8 cellular contexts compared by ENCODE assay signal in genomic region chr20:63627129-63627699, GRCh38. TPM values are rescaled to one million over a fixed set of nuclear protein-coding genes. Genes with fewer than 3 reads are reported as not detected.
DNase-seq lines count a peak whose midpoint lies in the region; TF ChIP-seq lines count a peak whose summit lies in the region.

No MANE protein-coding gene starts in this region.

- H3F3A ChIP-seq in Loucy (ENCODE audit: low read depth), result peaks cover 4% of the 10 kb centered on the region; the same call in 1 of the 2 replicates

- no CpG with 5 or more reads among the region's 64 CpGs for WGBS in neuronal stem cell (ENCODE audit: extremely low coverage in 2 of 2, insufficient read length in 2 of 2, insufficient replicate concordance in 1 of 2), 2 donors

- H3K79me2 ChIP-seq in Loucy (ENCODE audit: insufficient read depth, low read length), result peaks cover 65% of the 10 kb centered on the region

- H3K79me1 ChIP-seq in neuronal stem cell (ENCODE audit: low read depth, low read length), result peaks cover 7% of the 10 kb centered on the region

- no peak overlapping the region for H2BK120ac ChIP-seq in neuronal stem cell (ENCODE audit: low read depth, low read length)

- peak overlapping the region; percentile 98 for H3K18ac ChIP-seq in neuronal stem cell (ENCODE audit: low read length)

- peak overlapping the region; percentile 98 for H3K4ac ChIP-seq in neuronal stem cell (ENCODE audit: low read length)

- no peaks in the 10 kb centered on the region for H3K9me2 ChIP-seq in Loucy (replicated peaks; ENCODE audit: low read depth, low read length)

- peak overlapping the region; percentile 94 for H3K4me3 ChIP-seq in H7 (ENCODE audit: insufficient read depth, low read depth, low read length)
- H3K4me3 ChIP-seq in Loucy (ENCODE audit: low read length, poor library complexity, severe bottlenecking), result peak overlapping the region; percentile 79
- H3K4me3 ChIP-seq in neuronal stem cell (ENCODE audit: low read length in 2 of 2), result peak overlapping the region; percentile 94 to 98
- H3K4me3 ChIP-seq in subcutaneous abdominal adipose tissue (ENCODE audit: low read depth in 1 of 5, low read length in 5 of 5), result peak overlapping the region in 4 of 5 donors; percentile 77 to 98 (median 86)

- H3K23ac ChIP-seq in neuronal stem cell (ENCODE audit: low read depth, low read length, poor library complexity), result peak overlapping the region; percentile 100

- DNase-seq in G401 (ENCODE audit: low spot score), result peak; percentile 87
- DNase-seq in H7, result peak; percentile 100
- peak; percentile 94 for DNase-seq in SIG-M5 treated with dmso at 0.1 percent for 504 hours (lab: John Stamatoyannopoulos, UW; ENCODE audit: unreplicated experiment)
- peak; percentile 82 to 94 (median 87) for DNase-seq in activated naive CD4-positive, alpha-beta T cell (lab: John Stamatoyannopoulos, UW)
- DNase-seq in foreskin melanocyte, result peak; percentile 81
- peak; percentile 92 for DNase-seq in neuronal stem cell (ENCODE audit: low spot score)

- H3K9ac ChIP-seq in Loucy (ENCODE audit: low read depth, low read length, poor library complexity, severe bottlenecking) (peak overlapping the region; percentile 85), neuronal stem cell (ENCODE audit: low read depth, low read length, poor library complexity) (peak overlapping the region; percentile 100), subcutaneous abdominal adipose tissue (ENCODE audit: low read length in 5 of 5) (peak overlapping the region in 4 of 5 donors; percentile 86 to 96 (median 90))

- H3K4me1 ChIP-seq in Loucy (ENCODE audit: insufficient read depth, low read length, poor library complexity, severe bottlenecking) (peaks cover 32% of the 10 kb centered on the region), neuronal stem cell (ENCODE audit: control insufficient read depth in 2 of 2, insufficient read depth in 1 of 2, low read depth in 1 of 2, low read length in 2 of 2) (peaks cover 2 to 14% of the 10 kb centered on the region in 2 donors), subcutaneous abdominal adipose tissue (ENCODE audit: control insufficient read depth in 5 of 5, insufficient read depth in 5 of 5, low read length in 5 of 5) (peaks cover 0 to 31% (median 24%) of the 10 kb centered on the region in 5 donors)

- H3K27me3 ChIP-seq in H7 (ENCODE audit: control insufficient read depth, insufficient read depth, low read length) (no peaks in the 10 kb centered on the region), Loucy (ENCODE audit: insufficient read depth, low read length, poor library complexity, severe bottlenecking) (no peaks in the 10 kb centered on the region), neuronal stem cell (ENCODE audit: control insufficient read depth in 3 of 3, insufficient read depth in 3 of 3, low read depth in 1 of 3, low read length in 3 of 3) (no peaks in the 10 kb centered on the region), subcutaneous abdominal adipose tissue (ENCODE audit: control insufficient read depth in 5 of 5, insufficient read depth in 4 of 5, low read length in 5 of 5) (no peaks in the 10 kb centered on the region)

- H2BK12ac ChIP-seq in neuronal stem cell (ENCODE audit: low read length), result peak overlapping the region; percentile 6

- H4K20me1 ChIP-seq in Loucy (ENCODE audit: insufficient read depth, low read length, poor library complexity, severe bottlenecking), result no peaks in the 10 kb centered on the region

- H3K4me2 ChIP-seq in Loucy (ENCODE audit: low read depth, low read length, poor library complexity, severe bottlenecking), result peak overlapping the region; percentile 80
- H3K4me2 ChIP-seq in neuronal stem cell (ENCODE audit: insufficient read depth, low read length, poor library complexity, severe bottlenecking), result peak overlapping the region; percentile 98

- in situ Hi-C loops in G401 (cut with HindIII; ENCODE audit: low sequenced_read_pairs), result no loop called here

- no peaks in the 10 kb centered on the region for H3K9me3 ChIP-seq in Loucy (ENCODE audit: insufficient read depth, low read depth, low read length)
- H3K9me3 ChIP-seq in neuronal stem cell (replicated peaks in 1 of 2; ENCODE audit: control insufficient read depth in 2 of 2, insufficient read depth in 1 of 2, low read depth in 1 of 2, low read length in 2 of 2), result no peaks in the 10 kb centered on the region
- no peaks in the 10 kb centered on the region for H3K9me3 ChIP-seq in subcutaneous abdominal adipose tissue (ENCODE audit: control insufficient read depth in 5 of 5, low read length in 5 of 5)

- TF ChIP-seq CTCF in Loucy (conservative IDR thresholded peaks at IDR 0.05; ENCODE audit: low read length), result no peak

- peak overlapping the region; percentile 94 for H2AK5ac ChIP-seq in neuronal stem cell (ENCODE audit: low read depth, low read length)

- peak overlapping the region; percentile 76; the same call in 1 of the 2 replicates for H2AFZ ChIP-seq in Loucy (ENCODE audit: low read length)
- H2AFZ ChIP-seq in neuronal stem cell (ENCODE audit: low read length), result peak overlapping the region; percentile 90

- peak overlapping the region; percentile 30 for H4K91ac ChIP-seq in neuronal stem cell (ENCODE audit: low read depth, low read length, poor library complexity)

- H3K36me3 ChIP-seq in H7 (replicated peaks; ENCODE audit: control insufficient read depth, insufficient read depth, low read length) (no peaks in the 10 kb centered on the region), Loucy (ENCODE audit: insufficient read depth, low read length) (no peaks in the 10 kb centered on the region), neuronal stem cell (replicated peaks in 1 of 2; ENCODE audit: control insufficient read depth in 2 of 2, insufficient read depth in 2 of 2, low read length in 2 of 2) (peaks cover 0 to 14% of the 10 kb centered on the region in 2 donors), subcutaneous abdominal adipose tissue (ENCODE audit: control insufficient read depth in 5 of 5, insufficient read depth in 5 of 5, low read length in 5 of 5) (no peaks in the 10 kb centered on the region)

- H2BK15ac ChIP-seq in neuronal stem cell (ENCODE audit: low read length), result peak overlapping the region; percentile 89

- no peak overlapping the region for H4K8ac ChIP-seq in neuronal stem cell (ENCODE audit: low read depth, low read length)

- H3K27ac ChIP-seq in neuronal stem cell (replicated peaks; ENCODE audit: low read length), result peak overlapping the region; percentile 35
- H3K27ac ChIP-seq in subcutaneous abdominal adipose tissue (ENCODE audit: low read depth, low read length), result peak overlapping the region; percentile 82

- H3K14ac ChIP-seq in neuronal stem cell (ENCODE audit: low read length), result peak overlapping the region; percentile 98

- H2BK5ac ChIP-seq in neuronal stem cell (ENCODE audit: low read length), result peak overlapping the region; percentile 39

RNA-seq across cellular contexts. Expression of gene GMEB2, which starts 0.3 kb away (rescaled TPM):
- 19.3 and 19.7 TPM in 2 replicates for total RNA-seq in G401 (2014; rRNA removed; shearing (Covaris generic))
- total RNA-seq in H7 (2014; rRNA removed; shearing (Covaris generic)), result 17.0 and 21.4 TPM in 2 replicates
- polyA plus RNA-seq in neuronal stem cell (2013, experiment 1 of 2), result 9.0 TPM
- polyA plus RNA-seq in neuronal stem cell (2013, experiment 2 of 2), result 8.7 TPM

RNA-seq across cellular contexts. Expression of gene STMN3, which starts 26.0 kb away (rescaled TPM):
- 179 and 180 TPM in 2 replicates for total RNA-seq in G401 (2014; rRNA removed; shearing (Covaris generic))
- 24.9 and 32.7 TPM in 2 replicates for total RNA-seq in H7 (2014; rRNA removed; shearing (Covaris generic))
- polyA plus RNA-seq in neuronal stem cell (2013, experiment 1 of 2), result 4.5 TPM
- 4.6 TPM for polyA plus RNA-seq in neuronal stem cell (2013, experiment 2 of 2)

RNA-seq across cellular contexts. Expression of gene RTEL1, which starts 30.9 kb away (rescaled TPM):
- total RNA-seq in G401 (2014; rRNA removed; shearing (Covaris generic)), result 18.5 and 18.7 TPM in 2 replicates
- total RNA-seq in H7 (2014; rRNA removed; shearing (Covaris generic)), result 15.1 and 22.4 TPM in 2 replicates
- polyA plus RNA-seq in neuronal stem cell (2013, experiment 1 of 2), result 5.1 TPM
- polyA plus RNA-seq in neuronal stem cell (2013, experiment 2 of 2), result 5.1 TPM

RNA-seq across cellular contexts. Expression of gene HELZ2, which starts 53.2 kb away (rescaled TPM):
- 10.1 and 14.3 TPM in 2 replicates for total RNA-seq in G401 (2014; rRNA removed; shearing (Covaris generic))
- total RNA-seq in H7 (2014; rRNA removed; shearing (Covaris generic)), result 20.1 and 27.5 TPM in 2 replicates
- 5.7 TPM for polyA plus RNA-seq in neuronal stem cell (2013, experiment 1 of 2)
- 5.8 TPM for polyA plus RNA-seq in neuronal stem cell (2013, experiment 2 of 2)

Comparison
In these comparisons a context has a peak if more than half of its experiments do, and no peak if none do; other contexts are left out.
1. Peak in every context shown above with its lines: DNase-seq, H3K4me3 ChIP-seq and H3K27ac ChIP-seq.